11 cellular contexts compared by ENCODE assay signal in the genomic region with DNA sequence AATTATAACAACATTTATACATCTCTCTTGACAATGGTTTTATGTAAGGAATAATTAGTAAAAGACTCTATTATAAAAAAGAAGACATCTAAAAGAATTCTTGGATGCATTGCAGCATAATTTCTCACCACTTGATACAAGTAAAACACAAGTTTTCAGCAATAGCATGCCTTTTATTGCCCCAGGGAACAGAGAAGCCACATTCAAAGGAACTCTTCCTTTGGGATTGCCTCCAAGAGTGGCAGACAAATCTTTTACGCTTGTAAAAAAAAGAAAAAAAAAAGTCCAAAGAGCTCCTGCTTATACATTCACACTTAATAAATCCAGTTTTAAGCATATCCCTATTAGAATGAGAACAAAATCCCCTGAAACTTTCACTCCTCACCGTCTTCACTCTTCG.
DNase-seq lines count a peak whose midpoint lies in the region; ATAC-seq lines count a peak whose summit lies in the region.
"Had no signal": no experiment of that assay in that cellular context is flagged by ENCODE, and none has a peak within 500 bp of the region (broad histone marks: within the 10 kb centered on the region; RNA-seq: fewer than 3 reads in every experiment).

No MANE protein-coding gene starts in this region.

- DNase-seq in EH (ENCODE audit: low read depth) = peak; percentile 3
- peak; percentile 6 for DNase-seq in M059J (ENCODE audit: low read depth)
- DNase-seq in epidermal melanocyte (ENCODE audit: insufficient read length, low spot score) = peak; percentile 18
- DNase-seq in NCI-H82 treated with DMSO at 0.1 percent for 48 hours (lab: John Stamatoyannopoulos, UW; ENCODE audit: unreplicated experiment) = no peak
- no peak for DNase-seq in dedifferentiated amniotic fluid mesenchymal stem cell (ENCODE audit: extremely low spot score)
- DNase-seq: Caco-2; CD8-positive, alpha-beta memory T cell had no signal

- ATAC-seq in HG02973 (IDR thresholded peaks at IDR 0.05; ENCODE audit: unreplicated experiment) (no peak), HG02798 (IDR thresholded peaks at IDR 0.05; ENCODE audit: poor library complexity, unreplicated experiment) (no peak)
- ATAC-seq: GM12878, HepG2 had no signal

Comparison
In these comparisons a context has a peak if more than half of its experiments do, and no peak if none do; other contexts are left out.
1. DNase-seq: peak in EH (single experiment), M059J (single experiment) and epidermal melanocyte (single experiment); none in NCI-H82 treated with DMSO at 0.1 percent for 48 hours (single experiment) and dedifferentiated amniotic fluid mesenchymal stem cell (single experiment).